Comparison of ENCODE assay signal across 1 cellular context in the genomic region with DNA sequence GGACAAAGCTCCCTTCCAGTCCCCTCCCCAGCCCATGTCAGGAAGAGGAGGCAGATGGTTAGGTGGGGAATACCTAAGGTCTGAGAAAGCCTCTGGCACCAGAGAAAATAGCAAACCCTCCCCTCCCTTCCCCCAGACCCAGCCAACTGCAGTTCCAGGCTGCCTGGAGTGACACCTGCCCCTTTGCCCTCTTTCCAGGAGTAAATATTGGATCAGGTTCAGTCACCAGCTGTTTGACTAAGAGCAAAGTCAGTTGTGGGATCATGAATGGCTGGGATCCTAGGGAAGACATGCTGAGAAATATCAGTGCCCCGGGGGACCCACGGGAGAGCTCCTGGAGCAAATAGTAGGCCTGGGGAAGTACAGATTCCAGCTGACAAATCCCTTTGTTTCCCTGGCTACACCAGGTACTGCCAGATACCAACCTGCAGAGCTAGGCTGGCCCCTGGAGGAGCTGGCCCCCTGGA.
TF ChIP-seq lines count a peak whose summit lies in the region.

No MANE protein-coding gene starts in this region.

TF ChIP-seq in HepG2, 621 proteins besides CTCF, POLR2A, EP300 and RAD21 (continued from another document and continues in another):
- TF ChIP-seq ZBTB40 (IDR thresholded peaks at IDR 0.05): no peak
- TF ChIP-seq ZBTB40 (CRISPR knock-in tag; IDR thresholded peaks at IDR 0.05): no peak
- TF ChIP-seq ZNF136 (CRISPR knock-in tag; IDR thresholded peaks at IDR 0.05; ENCODE audit: low read depth): no peak
- TF ChIP-seq CERS6 (CRISPR knock-in tag; IDR thresholded peaks at IDR 0.05): no peak
- 0 out of 2 replicates have a peak, but pooled peaks have one; percentile 56 for TF ChIP-seq ZKSCAN8 (CRISPR knock-in tag; IDR thresholded peaks at IDR 0.05; ENCODE audit: borderline replicate concordance)
- TF ChIP-seq RXRB (CRISPR knock-in tag; IDR thresholded peaks at IDR 0.05; ENCODE audit: borderline replicate concordance): peak; percentile 93
- no peak for TF ChIP-seq TRIM22 (IDR thresholded peaks at IDR 0.05)
- TF ChIP-seq ZNF333 (CRISPR knock-in tag; IDR thresholded peaks at IDR 0.05; ENCODE audit: borderline replicate concordance): no peak
- TF ChIP-seq ZXDC (CRISPR knock-in tag; IDR thresholded peaks at IDR 0.05): no peak
- TF ChIP-seq, protein P1, sequence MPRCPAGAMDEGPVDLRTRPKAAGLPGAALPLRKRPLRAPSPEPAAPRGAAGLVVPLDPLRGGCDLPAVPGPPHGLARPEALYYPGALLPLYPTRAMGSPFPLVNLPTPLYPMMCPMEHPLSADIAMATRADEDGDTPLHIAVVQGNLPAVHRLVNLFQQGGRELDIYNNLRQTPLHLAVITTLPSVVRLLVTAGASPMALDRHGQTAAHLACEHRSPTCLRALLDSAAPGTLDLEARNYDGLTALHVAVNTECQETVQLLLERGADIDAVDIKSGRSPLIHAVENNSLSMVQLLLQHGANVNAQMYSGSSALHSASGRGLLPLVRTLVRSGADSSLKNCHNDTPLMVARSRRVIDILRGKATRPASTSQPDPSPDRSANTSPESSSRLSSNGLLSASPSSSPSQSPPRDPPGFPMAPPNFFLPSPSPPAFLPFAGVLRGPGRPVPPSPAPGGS (CRISPR knock-in tag; IDR thresholded peaks at IDR 0.05): no peak
- no peak for TF ChIP-seq ZBTB38 (CRISPR knock-in tag; IDR thresholded peaks at IDR 0.05)
- TF ChIP-seq ZNF275 (CRISPR knock-in tag; IDR thresholded peaks at IDR 0.05; ENCODE audit: borderline replicate concordance): no peak
- TF ChIP-seq, protein P2, sequence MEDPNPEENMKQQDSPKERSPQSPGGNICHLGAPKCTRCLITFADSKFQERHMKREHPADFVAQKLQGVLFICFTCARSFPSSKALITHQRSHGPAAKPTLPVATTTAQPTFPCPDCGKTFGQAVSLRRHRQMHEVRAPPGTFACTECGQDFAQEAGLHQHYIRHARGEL (CRISPR knock-in tag; IDR thresholded peaks at IDR 0.05): no peak
- no peak for TF ChIP-seq ZNF30 (CRISPR knock-in tag; IDR thresholded peaks at IDR 0.05)
- no peak for TF ChIP-seq ZNF552 (CRISPR knock-in tag; IDR thresholded peaks at IDR 0.05; ENCODE audit: borderline replicate concordance)
- no peak for TF ChIP-seq KMT2B (CRISPR knock-in tag; IDR thresholded peaks at IDR 0.05)
- no peak for TF ChIP-seq RFX3 (CRISPR knock-in tag; IDR thresholded peaks at IDR 0.05)
- TF ChIP-seq, protein P3, sequence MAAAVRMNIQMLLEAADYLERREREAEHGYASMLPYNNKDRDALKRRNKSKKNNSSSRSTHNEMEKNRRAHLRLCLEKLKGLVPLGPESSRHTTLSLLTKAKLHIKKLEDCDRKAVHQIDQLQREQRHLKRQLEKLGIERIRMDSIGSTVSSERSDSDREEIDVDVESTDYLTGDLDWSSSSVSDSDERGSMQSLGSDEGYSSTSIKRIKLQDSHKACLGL (CRISPR knock-in tag; IDR thresholded peaks at IDR 0.05): no peak
- no peak for TF ChIP-seq SNAPC4 (CRISPR knock-in tag; IDR thresholded peaks at IDR 0.05)
- TF ChIP-seq PRPF4 (IDR thresholded peaks at IDR 0.05; ENCODE audit: low read depth, low read length, poor library complexity, severe bottlenecking): no peak
- no peak for TF ChIP-seq ZNF639 (CRISPR knock-in tag; conservative IDR thresholded peaks at IDR 0.05)
